14 cellular contexts compared by ENCODE assay signal in the genomic region with DNA sequence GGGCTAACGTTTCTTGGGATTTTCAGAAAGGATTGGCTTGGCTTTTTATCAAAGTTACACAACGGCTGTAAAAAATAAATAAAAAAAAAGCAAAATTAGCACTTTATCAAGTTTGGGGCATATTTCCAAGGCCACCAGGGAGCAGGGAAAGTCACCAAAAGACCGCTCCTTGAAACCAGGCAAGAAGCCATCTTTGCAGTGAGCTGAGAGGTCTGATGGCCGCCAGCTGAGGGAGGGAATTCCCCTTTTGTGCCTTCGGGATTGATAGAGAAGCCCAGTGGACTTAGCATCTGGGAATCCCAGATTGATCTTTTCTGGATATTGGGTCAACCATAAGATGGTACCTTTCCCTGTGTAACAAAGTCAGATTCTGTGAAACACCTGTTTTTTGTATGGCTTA.
"Had no signal": no experiment of that assay in that cellular context is flagged by ENCODE, and none has a peak within 500 bp of the region (broad histone marks: within the 10 kb centered on the region; RNA-seq: fewer than 3 reads in every experiment).

No MANE protein-coding gene starts in this region.

- H3K27me3 ChIP-seq: uterus had no signal

- DNase-seq: activated CD4-positive, alpha-beta T cell treated with anti-CD3 and anti-CD28 coated beads, Interleukin-2, amount 10 ng/mL, durations not matched to agents 24 days and 14 days; activated naive CD4-positive, alpha-beta T cell treated with anti-CD3 and anti-CD28 coated beads, Interleukin-2, amount 10 ng/mL, durations not matched to agents 7 days and 5 days; activated T-cell treated with anti-CD3 and anti-CD28 coated beads for 4 hours; foreskin fibroblast; immature natural killer cell; left colon; posterior cingulate gyrus; stimulated activated CD4-positive, alpha-beta T cell treated with anti-CD3 and anti-CD28 coated beads, Interleukin-2, amount 100 ng/mL, for 24 hours; stimulated activated naive CD4-positive, alpha-beta T cell treated with Interleukin-2 at 50 U/mL for 16 hours; T-helper 17 cell had no signal

- H3K9me3 ChIP-seq: uterus had no signal

- H3K36me3 ChIP-seq: uterus had no signal

- ATAC-seq: activated T-helper 17 cell treated with anti-CD3 and anti-CD28 coated beads, Interleukin-2, amount 50 U/mL, for 72 hours; esophagus mucosa; left colon; T-helper 17 cell; WTC11 had no signal

- H3K4me3 ChIP-seq: uterus had no signal

- H3K4me1 ChIP-seq: uterus had no signal
